Comparison of ENCODE assay signal across 22 cellular contexts in the genomic region with DNA sequence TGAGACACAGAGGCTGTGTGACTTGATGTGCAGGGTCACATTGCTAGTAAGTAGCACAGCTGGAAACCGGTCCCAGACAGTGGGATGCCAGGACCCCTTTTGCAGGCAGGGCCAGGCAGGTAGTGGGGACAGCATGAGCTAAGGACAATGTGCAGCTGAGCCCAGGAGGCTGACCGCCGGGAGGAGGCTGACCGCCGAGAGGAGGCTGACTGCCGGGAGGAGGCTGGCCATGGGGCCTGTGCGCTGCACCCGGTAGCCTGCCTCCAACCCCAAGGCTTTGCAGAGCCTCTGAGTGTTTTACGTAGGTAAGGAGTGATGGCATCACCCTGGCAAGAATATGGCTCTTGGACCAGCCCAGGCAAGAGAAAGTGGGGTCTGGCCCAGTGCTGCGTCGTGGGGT. TPM values are rescaled to one million over a fixed set of nuclear protein-coding genes. Genes with fewer than 3 reads are reported as not detected.
A peak's percentile ranks its signal among the peaks of the same experiment; 100 is the strongest.
DNase-seq lines count a peak whose midpoint lies in the region; ATAC-seq and TF ChIP-seq lines count a peak whose summit lies in the region.
"Had no signal": no experiment of that assay in that cellular context is flagged by ENCODE, and none has a peak within 500 bp of the region (broad histone marks: within the 10 kb centered on the region; RNA-seq: fewer than 3 reads in every experiment).

No MANE protein-coding gene starts in this region.

- no peaks in the 10 kb centered on the region for H3K9me3 ChIP-seq in CD4-positive, CD25-positive, alpha-beta regulatory T cell (ENCODE audit: control insufficient read depth in 2 of 2, low read length in 2 of 2)
- H3K9me3 ChIP-seq: Peyer's patch had no signal

- DNase-seq in CD4-positive, CD25-positive, alpha-beta regulatory T cell: no peak
- DNase-seq in activated B cell treated with CpG ODN at 0.5 μM for 24 hours: no peak
- DNase-seq in neural crest cell (ENCODE audit: low read depth, low spot score): no peak
- DNase-seq in stimulated activated effector memory CD8-positive, alpha-beta T cell treated with anti-CD3 and anti-CD28 coated beads, Interleukin-12 subunit alpha, Interleukin-12 subunit beta, amount 100 ng/mL, for 72 hours (ENCODE audit: low spot score in 2 of 2): no peak
- no peak for DNase-seq in mucosa of gallbladder (ENCODE audit: low spot score)
- DNase-seq: Calu3; CD8-positive, alpha-beta memory T cell; DMS153; Karpas-422; MV-4-11; NCI-H1105 treated with DMSO at 0.1 percent for 48 hours; NCI-H2081; NCI-H2171; NCI-H345; NCI-H524; NCI-H774; NK-92 treated with Interleukin-12 subunit alpha and Interleukin-12 subunit beta, amount 100 ng/mL, for 24 hours had no signal

- no peak overlapping the region for H3K4me3 ChIP-seq in CD4-positive, CD25-positive, alpha-beta regulatory T cell (ENCODE audit: low read depth, low read length)
- H3K4me3 ChIP-seq: GM23338, Peyer's patch had no signal

- H3K27ac Mint-ChIP-seq in CD4-positive, CD25-positive, alpha-beta regulatory T cell: peak overlapping the region in 2 of 3 donors; percentile 4 to 58
- H3K27ac Mint-ChIP-seq in activated B cell treated with CpG ODN at 0.5 μM for 24 hours: peak overlapping the region; percentile 54
- H3K27ac Mint-ChIP-seq in neural crest cell (ENCODE audit: unreplicated experiment): peak overlapping the region; percentile 79
- peak overlapping the region; percentile 32 for H3K27ac Mint-ChIP-seq in stimulated activated effector memory CD8-positive, alpha-beta T cell treated with anti-CD3 and anti-CD28 coated beads, Interleukin-12 subunit alpha, Interleukin-12 subunit beta, amount 100 ng/mL, for 72 hours
- H3K27ac Mint-ChIP-seq: GM23338 had no signal

- POLR2A ChIA-PET in activated B cell treated with CpG ODN at 0.5 μM for 24 hours (lab: Charles Lee): no interaction called here

- no peaks in the 10 kb centered on the region for H3K9me3 Mint-ChIP-seq in CD4-positive, CD25-positive, alpha-beta regulatory T cell
- H3K9me3 Mint-ChIP-seq in activated B cell treated with CpG ODN at 0.5 μM for 24 hours: no peaks in the 10 kb centered on the region
- H3K9me3 Mint-ChIP-seq in neural crest cell: no peaks in the 10 kb centered on the region
- H3K9me3 Mint-ChIP-seq in stimulated activated effector memory CD8-positive, alpha-beta T cell treated with anti-CD3 and anti-CD28 coated beads, Interleukin-12 subunit alpha, Interleukin-12 subunit beta, amount 100 ng/mL, for 72 hours: no peaks in the 10 kb centered on the region
- H3K9me3 Mint-ChIP-seq: CD8-positive, alpha-beta memory T cell; GM23338 had no signal

- intact Hi-C loops in activated B cell treated with CpG ODN at 0.5 μM for 24 hours (cut with micrococcal nuclease): no loop called here

- H3K27ac ChIP-seq in CD4-positive, CD25-positive, alpha-beta regulatory T cell (ENCODE audit: insufficient read depth, low read length, poor library complexity, severe bottlenecking): no peak overlapping the region
- H3K27ac ChIP-seq: Peyer's patch had no signal

- H3K36me3 ChIP-seq in CD4-positive, CD25-positive, alpha-beta regulatory T cell (ENCODE audit: control insufficient read depth, insufficient read depth, low read length): peaks cover 33% of the 10 kb centered on the region

- CTCF ChIA-PET in activated B cell treated with CpG ODN at 0.5 μM for 24 hours (lab: Charles Lee): no interaction called here

- H3K4me3 Mint-ChIP-seq in CD4-positive, CD25-positive, alpha-beta regulatory T cell: no peak overlapping the region
- no peak overlapping the region for H3K4me3 Mint-ChIP-seq in activated B cell treated with CpG ODN at 0.5 μM for 24 hours
- H3K4me3 Mint-ChIP-seq in neural crest cell: no peak overlapping the region
- H3K4me3 Mint-ChIP-seq in stimulated activated effector memory CD8-positive, alpha-beta T cell treated with anti-CD3 and anti-CD28 coated beads, Interleukin-12 subunit alpha, Interleukin-12 subunit beta, amount 100 ng/mL, for 72 hours: no peak overlapping the region
- H3K4me3 Mint-ChIP-seq: CD8-positive, alpha-beta memory T cell; GM23338 had no signal

- no peaks in the 10 kb centered on the region for H3K27me3 Mint-ChIP-seq in CD4-positive, CD25-positive, alpha-beta regulatory T cell
- H3K27me3 Mint-ChIP-seq in activated B cell treated with CpG ODN at 0.5 μM for 24 hours (no peaks in the 10 kb centered on the region), neural crest cell (ENCODE audit: low read depth) (no peaks in the 10 kb centered on the region)
- H3K27me3 Mint-ChIP-seq: CD8-positive, alpha-beta memory T cell had no signal

- TF ChIP-seq CTCF in activated B cell treated with CpG ODN at 0.5 μM for 24 hours (IDR thresholded peaks at IDR 0.05) (no peak), neural crest cell (conservative IDR thresholded peaks at IDR 0.05) (no peak)

- no peak for ATAC-seq in CD4-positive, CD25-positive, alpha-beta regulatory T cell (ENCODE audit: low read depth in 2 of 2)
- ATAC-seq in activated B cell treated with CpG ODN at 0.5 μM for 24 hours (ENCODE audit: low read depth) (no peak), HG03432 (IDR thresholded peaks at IDR 0.05; ENCODE audit: unreplicated experiment) (no peak), HG03097 (IDR thresholded peaks at IDR 0.05; ENCODE audit: low FRiP score, unreplicated experiment) (no peak)
- ATAC-seq in stimulated activated effector memory CD8-positive, alpha-beta T cell treated with anti-CD3 and anti-CD28 coated beads, Interleukin-12 subunit alpha, Interleukin-12 subunit beta, amount 100 ng/mL, for 72 hours: peak; percentile 26
- ATAC-seq: GM23338, HCT116 had no signal

- H3K36me3 Mint-ChIP-seq in CD4-positive, CD25-positive, alpha-beta regulatory T cell: peaks cover 17% of the 10 kb centered on the region
- H3K36me3 Mint-ChIP-seq in activated B cell treated with CpG ODN at 0.5 μM for 24 hours (ENCODE audit: low read depth) (peaks cover 21% of the 10 kb centered on the region), neural crest cell (ENCODE audit: low read depth) (peaks cover 5% of the 10 kb centered on the region)
- H3K36me3 Mint-ChIP-seq in stimulated activated effector memory CD8-positive, alpha-beta T cell treated with anti-CD3 and anti-CD28 coated beads, Interleukin-12 subunit alpha, Interleukin-12 subunit beta, amount 100 ng/mL, for 72 hours: peaks cover 15% of the 10 kb centered on the region

- no peaks in the 10 kb centered on the region for H3K27me3 ChIP-seq in CD4-positive, CD25-positive, alpha-beta regulatory T cell (ENCODE audit: control insufficient read depth, insufficient read depth, low read length)
- H3K27me3 ChIP-seq: Peyer's patch had no signal

- peaks cover 17% of the 10 kb centered on the region for H3K4me1 ChIP-seq in CD4-positive, CD25-positive, alpha-beta regulatory T cell (ENCODE audit: control insufficient read depth, insufficient read depth, low read length, poor library complexity, severe bottlenecking)

- peaks cover 24 to 46% (median 35%) of the 10 kb centered on the region in 4 donors for H3K4me1 Mint-ChIP-seq in CD4-positive, CD25-positive, alpha-beta regulatory T cell
- peaks cover 56% of the 10 kb centered on the region for H3K4me1 Mint-ChIP-seq in activated B cell treated with CpG ODN at 0.5 μM for 24 hours
- peaks cover 20% of the 10 kb centered on the region for H3K4me1 Mint-ChIP-seq in neural crest cell
- H3K4me1 Mint-ChIP-seq in stimulated activated effector memory CD8-positive, alpha-beta T cell treated with anti-CD3 and anti-CD28 coated beads, Interleukin-12 subunit alpha, Interleukin-12 subunit beta, amount 100 ng/mL, for 72 hours: peaks cover 42% of the 10 kb centered on the region

RNA-seq across cellular contexts. Expression of gene TBC1D14, which starts 58.9 kb away (rescaled TPM):
- 67.7 TPM for total RNA-seq in CD4-positive, CD25-positive, alpha-beta regulatory T cell
- 10 to 100 TPM; 46.6 to 63.0 (median 52.0) TPM for polyA plus RNA-seq in CD4-positive, CD25-positive, alpha-beta regulatory T cell
- total RNA-seq in activated B cell treated with CpG ODN at 0.5 μM for 24 hours (35.1 and 35.2 TPM in 2 replicates), neural crest cell (56.3 and 58.0 TPM in 2 replicates), mucosa of gallbladder (37.1 TPM)
